In the genomic region with DNA sequence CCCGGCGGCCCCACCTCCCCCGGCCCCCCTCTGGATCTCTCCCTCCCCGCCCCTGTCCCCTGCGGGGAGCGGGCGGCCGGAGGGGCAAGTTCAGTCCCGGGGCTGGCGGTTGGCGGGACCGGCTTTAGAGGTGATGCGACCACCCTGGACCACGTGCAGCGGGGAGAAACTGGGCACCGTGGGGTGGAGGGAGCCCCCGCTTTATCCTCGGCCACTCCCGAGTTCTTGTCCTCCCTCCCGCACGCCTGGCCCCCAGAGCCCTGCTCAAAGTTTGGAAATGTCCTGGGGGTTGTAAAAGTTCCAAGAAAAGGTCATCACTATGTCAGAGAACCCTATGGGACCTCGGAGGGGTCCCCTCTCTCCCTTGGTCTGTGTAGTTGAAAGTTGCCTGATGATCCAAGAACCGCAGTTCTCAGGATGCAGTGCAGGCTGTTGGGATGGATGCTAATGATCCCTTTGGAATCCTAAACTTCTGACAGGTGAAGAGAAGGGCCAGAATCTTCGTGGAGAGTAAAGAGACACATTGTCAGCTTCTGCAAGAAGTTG, we compare ENCODE assay signal across 8 cellular contexts. TPM values are rescaled to one million over a fixed set of nuclear protein-coding genes. Genes with fewer than 3 reads are reported as not detected.
A peak's percentile ranks its signal among the peaks of the same experiment; 100 is the strongest.
DNase-seq lines count a peak whose midpoint lies in the region; ATAC-seq and TF ChIP-seq lines count a peak whose summit lies in the region.

No MANE protein-coding gene starts in this region.

- peaks cover 1% of the 10 kb centered on the region for H3K9me3 Mint-ChIP-seq in activated T-cell treated with anti-CD3 and anti-CD28 coated beads, Interleukin-2, amount 50 U/mL, for 4 hours

- peak in 1 of 2 donors; percentile 21 for ATAC-seq in activated T-cell treated with anti-CD3 and anti-CD28 coated beads, Interleukin-2, amount 50 U/mL, for 4 hours
- ATAC-seq in right lobe of liver (peak in 1 of 4 donors; percentile 31), GM21360 (IDR thresholded peaks at IDR 0.05; ENCODE audit: unreplicated experiment) (no peak), GM21619 (IDR thresholded peaks at IDR 0.05; ENCODE audit: unreplicated experiment) (no peak), GM19035 (IDR thresholded peaks at IDR 0.05; ENCODE audit: unreplicated experiment) (no peak)

- TF ChIP-seq POLR2A in right lobe of liver (IDR thresholded peaks at IDR 0.05), result no peak
- TF ChIP-seq POLR2A in thyroid gland (IDR thresholded peaks at IDR 0.05), result no peak

- DNase-seq in activated T-cell treated with anti-CD3 and anti-CD28 coated beads, Interleukin-2, amount 50 U/mL, for 4 hours, result no peak
- DNase-seq in activated T-cell treated with anti-CD3 and anti-CD28 coated beads for 4 hours, result no peak
- DNase-seq in brain microvascular endothelial cell, result no peak
- DNase-seq in right lobe of liver, result peak in 1 of 3 donors; percentile 15
- no peak for DNase-seq in thyroid gland

- peak overlapping the region; percentile 39 for H3K4me3 Mint-ChIP-seq in activated T-cell treated with anti-CD3 and anti-CD28 coated beads, Interleukin-2, amount 50 U/mL, for 4 hours

- in situ Hi-C loops in brain microvascular endothelial cell (cut with HindIII; ENCODE audit: low pct_ligation_motif_present, low sequenced_read_pairs), result loop anchor here (25.0 kb wide), 1 partner anchor 406 kb away; no protein-coding TSS in a partner anchor

- H3K36me3 ChIP-seq in brain microvascular endothelial cell (replicated peaks) (no peaks in the 10 kb centered on the region), right lobe of liver (no peaks in the 10 kb centered on the region), thyroid gland (no peaks in the 10 kb centered on the region)

- H3K9me3 ChIP-seq in right lobe of liver, result no peaks in the 10 kb centered on the region
- H3K9me3 ChIP-seq in thyroid gland, result no peaks in the 10 kb centered on the region

- H3K27ac ChIP-seq in brain microvascular endothelial cell (peak overlapping the region; percentile 93), right lobe of liver (no peak overlapping the region), thyroid gland (peak overlapping the region; percentile 83 to 99 (median 93))

- TF ChIP-seq CTCF in brain microvascular endothelial cell (IDR thresholded peaks at IDR 0.05; ENCODE audit: low read depth, low read length, missing control alignments) (no peak), right lobe of liver (IDR thresholded peaks at IDR 0.05) (no peak), thyroid gland (IDR thresholded peaks at IDR 0.05) (no peak)

- H3K4me1 ChIP-seq in right lobe of liver, result peaks cover 0 to 9% (median 0%) of the 10 kb centered on the region in 4 donors
- peaks cover 22 to 28% of the 10 kb centered on the region in 2 donors for H3K4me1 ChIP-seq in thyroid gland

- H3K4me1 Mint-ChIP-seq in activated T-cell treated with anti-CD3 and anti-CD28 coated beads, Interleukin-2, amount 50 U/mL, for 4 hours (ENCODE audit: low read depth), result peaks cover 7% of the 10 kb centered on the region

- intact Hi-C loops in right lobe of liver (cut with DNase I), result no loop called here
- intact Hi-C loops in thyroid gland (cut with DNase I), result loop anchor here (5.0 kb wide), 1 partner anchor 411 kb away; no protein-coding TSS in a partner anchor

- H3K27me3 Mint-ChIP-seq in activated T-cell treated with anti-CD3 and anti-CD28 coated beads, Interleukin-2, amount 50 U/mL, for 4 hours (ENCODE audit: low read depth), result peaks cover 31% of the 10 kb centered on the region

- H3K27me3 ChIP-seq in brain microvascular endothelial cell (replicated peaks), result no peaks in the 10 kb centered on the region
- H3K27me3 ChIP-seq in right lobe of liver, result peaks cover 3 to 4% of the 10 kb centered on the region in 2 donors
- no peaks in the 10 kb centered on the region for H3K27me3 ChIP-seq in thyroid gland

- no peaks in the 10 kb centered on the region for H3K36me3 Mint-ChIP-seq in activated T-cell treated with anti-CD3 and anti-CD28 coated beads, Interleukin-2, amount 50 U/mL, for 4 hours (ENCODE audit: insufficient read depth)

- H3K4me3 ChIP-seq in brain microvascular endothelial cell (ENCODE audit: low read depth, low read length) (peak overlapping the region; percentile 47), right lobe of liver (peak overlapping the region in 2 of 3 donors; percentile 44 to 48), thyroid gland (replicated peaks in 1 of 3) (peak overlapping the region in 2 of 3 donors; percentile 5 to 34)

- 4% methylated on average over 4 of the region's 24 CpGs for WGBS in right lobe of liver (ENCODE audit: insufficient coverage, low coverage, low lambda C conversion rate, missing lambda C conversion rate)
- 10 to 12% methylated on average over 18 to 19 of the region's 24 CpGs for whole genome bisulfite sequencing in thyroid gland, 2 donors

RNA-seq across cellular contexts. Expression of a gene that starts 0.4 kb away (rescaled TPM):
- under 1 TPM in 2 of 3 donors, not detected in 1; 0.11 to 0.14 TPM for total RNA-seq in activated T-cell treated with anti-CD3 and anti-CD28 coated beads, Interleukin-2, amount 50 U/mL, for 4 hours
- total RNA-seq in right lobe of liver (1 to 10 TPM; 1.4 to 3.1 (median 2.0) TPM), thyroid gland (10 to 100 TPM; 34.4 to 58.7 (median 43.0) TPM)

Comparison
In these comparisons a context has a peak if more than half of its experiments do, and no peak if none do; other contexts are left out.
1. H3K27ac ChIP-seq: peak in brain microvascular endothelial cell (single experiment) and thyroid gland (3 of 3); none in right lobe of liver (0 of 3).
2. RNA of a gene that starts 0.4 kb away (total RNA-seq): 34.4 to 58.7 TPM in thyroid gland; 1.4 to 3.1 TPM in right lobe of liver and 0.11 to 0.14 TPM in activated T-cell treated with anti-CD3 and anti-CD28 coated beads, Interleukin-2, amount 50 U/mL, for 4 hours; every median in the first group is over 4 times any median in the second.
3. Peak in every context shown above with its lines, with median percentiles within 50 percentile points of each other: H3K4me3 ChIP-seq.